In the genomic region with DNA sequence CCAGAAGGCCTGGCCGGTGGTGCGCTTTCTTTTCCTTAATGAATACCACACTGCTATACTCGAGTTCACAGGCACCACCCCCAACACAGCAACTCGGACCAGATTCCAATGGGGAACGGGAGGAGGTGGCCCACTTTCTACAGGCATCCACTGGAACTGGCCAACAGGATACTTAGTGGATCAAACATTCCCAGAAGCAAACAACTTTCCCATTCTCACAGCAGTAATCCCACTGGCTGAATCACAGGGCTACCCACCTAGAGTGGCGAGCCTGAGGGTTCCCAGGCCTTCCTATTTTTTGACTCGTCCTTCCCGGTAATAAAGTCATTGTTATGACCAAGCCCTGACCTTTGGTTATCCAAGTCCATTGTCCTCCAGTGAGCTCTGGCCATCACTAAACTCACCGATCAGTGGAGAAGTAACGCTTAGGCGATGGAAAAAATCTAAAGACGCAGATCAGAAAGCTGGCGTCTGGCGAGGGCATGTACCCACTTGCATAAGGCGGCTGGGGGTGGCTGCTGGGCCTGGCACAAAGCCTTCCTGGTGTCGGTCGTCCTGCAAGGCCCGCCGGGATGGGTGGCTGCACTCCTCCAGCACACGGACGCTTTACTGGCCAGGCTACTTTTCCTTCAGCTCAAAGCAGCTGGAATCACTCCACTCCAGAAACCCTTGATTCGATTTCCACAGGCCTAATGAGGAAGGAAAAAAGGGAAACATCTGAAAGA, we compare ENCODE assay signal across 8 cellular contexts. TPM values are rescaled to one million over a fixed set of nuclear protein-coding genes. Genes with fewer than 3 reads are reported as not detected.
DNase-seq lines count a peak whose midpoint lies in the region; ATAC-seq, FAIRE-seq and TF ChIP-seq lines count a peak whose summit lies in the region.

No MANE protein-coding gene starts in this region.

- H3K9me3 ChIP-seq in iPS-15b (ENCODE audit: control insufficient read depth, insufficient read depth, low read length) (no peaks in the 10 kb centered on the region), smooth muscle cell (replicated peaks; ENCODE audit: low read depth) (no peaks in the 10 kb centered on the region)

- peaks cover 25% of the 10 kb centered on the region for H3K4me1 Mint-ChIP-seq in activated naive CD8-positive, alpha-beta T cell treated with anti-CD3 and anti-CD28 coated beads, Interleukin-2, amount 50 U/mL, for 24 hours

- no peak overlapping the region for H3K9ac ChIP-seq in iPS-15b (ENCODE audit: low read depth, low read length)
- H3K9ac ChIP-seq in smooth muscle cell (ENCODE audit: low read depth), result peak overlapping the region; percentile 89

- no peak overlapping the region for H2AFZ ChIP-seq in smooth muscle cell (ENCODE audit: low read depth)

- H3K36me3 ChIP-seq in iPS-15b (ENCODE audit: control insufficient read depth, insufficient read depth, low read length) (no peaks in the 10 kb centered on the region), smooth muscle cell (ENCODE audit: low read depth) (peaks cover 12% of the 10 kb centered on the region)

- H3K4me3 Mint-ChIP-seq in activated naive CD8-positive, alpha-beta T cell treated with anti-CD3 and anti-CD28 coated beads, Interleukin-2, amount 50 U/mL, for 24 hours, result peak overlapping the region; percentile 81

- no peaks in the 10 kb centered on the region for H3K9me3 Mint-ChIP-seq in activated naive CD8-positive, alpha-beta T cell treated with anti-CD3 and anti-CD28 coated beads, Interleukin-2, amount 50 U/mL, for 24 hours

- peak overlapping the region; percentile 92 for H3K27ac ChIP-seq in smooth muscle cell (ENCODE audit: low read depth)

- H3K27ac Mint-ChIP-seq in activated naive CD8-positive, alpha-beta T cell treated with anti-CD3 and anti-CD28 coated beads, Interleukin-2, amount 50 U/mL, for 24 hours, result peak overlapping the region; percentile 60

- H3K27me3 ChIP-seq in iPS-15b (ENCODE audit: control insufficient read depth, insufficient read depth, low read length) (peaks cover 4% of the 10 kb centered on the region), smooth muscle cell (ENCODE audit: low read depth) (no peaks in the 10 kb centered on the region)

- 25% methylated on average over 22 of the region's 22 CpGs for whole genome bisulfite sequencing in smooth muscle cell (ENCODE audit: low lambda C conversion rate)

- H4K20me1 ChIP-seq in smooth muscle cell (ENCODE audit: low read depth), result no peaks in the 10 kb centered on the region

- no peaks in the 10 kb centered on the region for H3K27me3 Mint-ChIP-seq in activated naive CD8-positive, alpha-beta T cell treated with anti-CD3 and anti-CD28 coated beads, Interleukin-2, amount 50 U/mL, for 24 hours

- no peak for TF ChIP-seq CTCF in smooth muscle cell (IDR thresholded peaks at IDR 0.05; ENCODE audit: borderline replicate concordance, insufficient read depth, poor library complexity, severe bottlenecking)

- ATAC-seq in activated naive CD8-positive, alpha-beta T cell treated with anti-CD3 and anti-CD28 coated beads, Interleukin-2, amount 50 U/mL, for 24 hours, result no peak

- H3K4me1 ChIP-seq in iPS-15b (ENCODE audit: control insufficient read depth, insufficient read depth, low read length) (peaks cover 38% of the 10 kb centered on the region), smooth muscle cell (ENCODE audit: low read depth) (peaks cover 18% of the 10 kb centered on the region)

- H3F3A ChIP-seq in smooth muscle cell (ENCODE audit: low read depth), result peaks cover 15% of the 10 kb centered on the region

- H3K4me3 ChIP-seq in iPS-15b (ENCODE audit: low read depth, low read length) (peak overlapping the region; percentile 72), smooth muscle cell (peak overlapping the region; percentile 85)

- peaks cover 6% of the 10 kb centered on the region for H3K36me3 Mint-ChIP-seq in activated naive CD8-positive, alpha-beta T cell treated with anti-CD3 and anti-CD28 coated beads, Interleukin-2, amount 50 U/mL, for 24 hours (ENCODE audit: low read depth)

- FAIRE-seq in HTR-8/SVneo (lab: Jason Lieb, UNC) (peak; percentile 31), GM19239 (lab: Jason Lieb, UNC) (no peak)

- H3K4me2 ChIP-seq in smooth muscle cell, result peak overlapping the region; percentile 90

- H3K79me2 ChIP-seq in smooth muscle cell (ENCODE audit: low read depth), result no peaks in the 10 kb centered on the region

- no peak for DNase-seq in HTR-8/SVneo (ENCODE audit: insufficient read length, low spot score)
- DNase-seq in activated naive CD8-positive, alpha-beta T cell treated with anti-CD3 and anti-CD28 coated beads, Interleukin-2, amount 50 U/mL, for 24 hours, result no peak
- DNase-seq in smooth muscle cell (lab: John Stamatoyannopoulos, UW; ENCODE audit: unreplicated experiment), result peak; percentile 18
- DNase-seq in GM19239 (ENCODE audit: insufficient read length, low spot score), result no peak
- DNase-seq in SW480 (ENCODE audit: low spot score), result no peak
- no peak for DNase-seq in activated gamma-delta T cell (lab: John Stamatoyannopoulos, UW)
- no peak for DNase-seq in COLO829 (ENCODE audit: low spot score)

RNA-seq across cellular contexts. Expression of gene EOGT, which starts 1.2 kb away (rescaled TPM):
- 30.5 and 30.6 TPM in 2 replicates for total RNA-seq in smooth muscle cell
- 21.2 and 22.7 TPM in 2 replicates for polyA plus RNA-seq in smooth muscle cell

RNA-seq across cellular contexts. Expression of gene TMF1, which starts 39.9 kb away (rescaled TPM):
- total RNA-seq in smooth muscle cell, result 61.8 and 63.0 TPM in 2 replicates
- polyA plus RNA-seq in smooth muscle cell, result 28.9 and 33.4 TPM in 2 replicates
